Comparison of ENCODE assay signal across 14 cellular contexts in genomic region chr6:85810558-85810957, GRCh38.
"Had no signal": no experiment of that assay in that cellular context is flagged by ENCODE, and none has a peak within 500 bp of the region (broad histone marks: within the 10 kb centered on the region; RNA-seq: fewer than 3 reads in every experiment).

No MANE protein-coding gene starts in this region.

- H3K4me1 ChIP-seq: body of pancreas, left lung, psoas muscle, upper lobe of left lung had no signal

- FAIRE-seq: frontal cortex, keratinocyte had no signal

- ATAC-seq: body of pancreas, left lung, psoas muscle, sciatic nerve had no signal

- H3K36me3 ChIP-seq: left lung, upper lobe of left lung had no signal

- H3K27ac ChIP-seq: body of pancreas, coronary artery, left lung, psoas muscle, upper lobe of left lung had no signal

- H3K9me3 ChIP-seq: psoas muscle had no signal

- DNase-seq: activated B cell treated with CpG ODN at 0.5 μM for 24 hours; amniotic stem cell; body of pancreas; central memory CD4-positive, alpha-beta T cell; effector CD4-positive, alpha-beta T cell; left lung; psoas muscle; stimulated activated CD4-positive, alpha-beta T cell treated with anti-CD3 and anti-CD28 coated beads, Interleukin-2, amount 100 ng/mL, for 24 hours; stimulated activated naive CD4-positive, alpha-beta T cell treated with Interleukin-2 at 50 U/mL for 16 hours; upper lobe of left lung had no signal

- H3K4me3 ChIP-seq: body of pancreas, coronary artery, left lung, psoas muscle, upper lobe of left lung had no signal

- H3K27me3 ChIP-seq: body of pancreas, left lung, upper lobe of left lung had no signal
